ENCODE assay signal across 1 cellular context in the genomic region with DNA sequence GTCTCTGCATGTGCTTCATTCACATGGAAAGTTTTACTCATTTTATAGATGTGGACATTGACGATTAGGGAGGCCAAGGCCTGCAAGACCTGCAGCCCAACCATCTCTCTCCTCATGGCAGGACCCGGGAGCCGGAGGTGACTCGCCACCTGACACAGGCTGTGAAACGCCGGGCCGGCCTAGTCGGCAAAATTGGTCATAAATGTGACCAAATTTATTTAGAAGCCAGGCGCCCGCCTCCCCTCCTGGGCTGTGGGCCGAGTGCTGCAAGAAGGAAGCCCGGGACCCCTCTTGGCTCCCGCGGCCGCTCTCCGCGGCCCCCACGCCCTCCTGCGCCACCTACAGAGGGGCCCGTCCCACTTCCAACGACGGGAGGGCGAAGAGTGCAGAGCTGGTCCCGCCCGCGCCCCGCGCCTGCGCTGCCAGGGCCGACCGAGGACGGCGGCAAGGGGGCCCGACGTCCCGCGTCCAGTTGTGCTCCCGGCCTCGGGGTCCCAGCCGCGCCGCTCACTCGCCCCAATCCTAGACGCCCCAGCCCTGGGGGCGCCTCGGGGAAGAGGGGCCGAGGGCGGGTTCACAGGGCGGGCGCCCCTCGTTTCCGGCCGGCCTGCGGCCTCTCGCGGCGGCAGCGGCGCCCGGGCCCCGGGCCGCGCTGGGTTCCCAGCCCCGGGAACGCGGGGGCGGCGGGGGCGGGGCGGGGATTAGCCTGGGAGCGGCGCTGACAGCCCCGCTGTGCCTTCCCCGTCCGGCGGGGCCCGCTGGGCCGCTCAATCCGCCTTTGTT.
TF ChIP-seq lines count a peak whose summit lies in the region.

No MANE protein-coding gene starts in this region.

TF ChIP-seq in K562, 482 proteins besides CTCF, POLR2A, EP300 and RAD21 (continued from another document):
- TF ChIP-seq, protein P1, sequence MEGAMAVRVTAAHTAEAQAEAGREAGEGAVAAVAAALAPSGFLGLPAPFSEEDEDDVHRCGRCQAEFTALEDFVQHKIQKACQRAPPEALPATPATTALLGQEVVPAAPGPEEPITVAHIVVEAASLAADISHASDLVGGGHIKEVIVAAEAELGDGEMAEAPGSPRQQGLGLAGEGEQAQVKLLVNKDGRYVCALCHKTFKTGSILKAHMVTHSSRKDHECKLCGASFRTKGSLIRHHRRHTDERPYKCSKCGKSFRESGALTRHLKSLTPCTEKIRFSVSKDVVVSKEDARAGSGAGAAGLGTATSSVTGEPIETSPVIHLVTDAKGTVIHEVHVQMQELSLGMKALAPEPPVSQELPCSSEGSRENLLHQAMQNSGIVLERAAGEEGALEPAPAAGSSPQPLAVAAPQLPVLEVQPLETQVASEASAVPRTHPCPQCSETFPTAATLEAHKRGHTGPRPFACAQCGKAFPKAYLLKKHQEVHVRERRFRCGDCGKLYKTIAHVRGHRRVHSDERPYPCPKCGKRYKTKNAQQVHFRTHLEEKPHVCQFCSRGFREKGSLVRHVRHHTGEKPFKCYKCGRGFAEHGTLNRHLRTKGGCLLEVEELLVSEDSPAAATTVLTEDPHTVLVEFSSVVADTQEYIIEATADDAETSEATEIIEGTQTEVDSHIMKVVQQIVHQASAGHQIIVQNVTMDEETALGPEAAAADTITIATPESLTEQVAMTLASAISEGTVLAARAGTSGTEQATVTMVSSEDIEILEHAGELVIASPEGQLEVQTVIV (CRISPR knock-in tag; IDR thresholded peaks at IDR 0.05; ENCODE audit: borderline replicate concordance), result no peak
- TF ChIP-seq, protein P2, sequence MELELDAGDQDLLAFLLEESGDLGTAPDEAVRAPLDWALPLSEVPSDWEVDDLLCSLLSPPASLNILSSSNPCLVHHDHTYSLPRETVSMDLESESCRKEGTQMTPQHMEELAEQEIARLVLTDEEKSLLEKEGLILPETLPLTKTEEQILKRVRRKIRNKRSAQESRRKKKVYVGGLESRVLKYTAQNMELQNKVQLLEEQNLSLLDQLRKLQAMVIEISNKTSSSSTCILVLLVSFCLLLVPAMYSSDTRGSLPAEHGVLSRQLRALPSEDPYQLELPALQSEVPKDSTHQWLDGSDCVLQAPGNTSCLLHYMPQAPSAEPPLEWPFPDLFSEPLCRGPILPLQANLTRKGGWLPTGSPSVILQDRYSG (tag; conservative IDR thresholded peaks at IDR 0.05; ENCODE audit: low read depth), result no peak
- no peak for TF ChIP-seq FOXK1 (CRISPR knock-in tag; IDR thresholded peaks at IDR 0.05; ENCODE audit: borderline replicate concordance)
- TF ChIP-seq GATAD2A (IDR thresholded peaks at IDR 0.05), result no peak
- TF ChIP-seq KLF16 (IDR thresholded peaks at IDR 0.05), result no peak
- TF ChIP-seq SIRT6 (IDR thresholded peaks at IDR 0.05; ENCODE audit: low read depth, low read length), result no peak
- TF ChIP-seq, protein P3, sequence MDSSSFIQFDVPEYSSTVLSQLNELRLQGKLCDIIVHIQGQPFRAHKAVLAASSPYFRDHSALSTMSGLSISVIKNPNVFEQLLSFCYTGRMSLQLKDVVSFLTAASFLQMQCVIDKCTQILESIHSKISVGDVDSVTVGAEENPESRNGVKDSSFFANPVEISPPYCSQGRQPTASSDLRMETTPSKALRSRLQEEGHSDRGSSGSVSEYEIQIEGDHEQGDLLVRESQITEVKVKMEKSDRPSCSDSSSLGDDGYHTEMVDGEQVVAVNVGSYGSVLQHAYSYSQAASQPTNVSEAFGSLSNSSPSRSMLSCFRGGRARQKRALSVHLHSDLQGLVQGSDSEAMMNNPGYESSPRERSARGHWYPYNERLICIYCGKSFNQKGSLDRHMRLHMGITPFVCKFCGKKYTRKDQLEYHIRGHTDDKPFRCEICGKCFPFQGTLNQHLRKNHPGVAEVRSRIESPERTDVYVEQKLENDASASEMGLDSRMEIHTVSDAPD (CRISPR knock-in tag; IDR thresholded peaks at IDR 0.05), result no peak
- TF ChIP-seq EZH2 (IDR thresholded peaks at IDR 0.05; ENCODE audit: borderline replicate concordance, low read depth, low read length), result no peak
- TF ChIP-seq ARID2 (IDR thresholded peaks at IDR 0.05), result no peak
- TF ChIP-seq ESRRB (CRISPR knock-in tag; IDR thresholded peaks at IDR 0.05; ENCODE audit: borderline replicate concordance), result no peak
- TF ChIP-seq NR1H2 (CRISPR knock-in tag; IDR thresholded peaks at IDR 0.05), result no peak
- TF ChIP-seq, protein P4, sequence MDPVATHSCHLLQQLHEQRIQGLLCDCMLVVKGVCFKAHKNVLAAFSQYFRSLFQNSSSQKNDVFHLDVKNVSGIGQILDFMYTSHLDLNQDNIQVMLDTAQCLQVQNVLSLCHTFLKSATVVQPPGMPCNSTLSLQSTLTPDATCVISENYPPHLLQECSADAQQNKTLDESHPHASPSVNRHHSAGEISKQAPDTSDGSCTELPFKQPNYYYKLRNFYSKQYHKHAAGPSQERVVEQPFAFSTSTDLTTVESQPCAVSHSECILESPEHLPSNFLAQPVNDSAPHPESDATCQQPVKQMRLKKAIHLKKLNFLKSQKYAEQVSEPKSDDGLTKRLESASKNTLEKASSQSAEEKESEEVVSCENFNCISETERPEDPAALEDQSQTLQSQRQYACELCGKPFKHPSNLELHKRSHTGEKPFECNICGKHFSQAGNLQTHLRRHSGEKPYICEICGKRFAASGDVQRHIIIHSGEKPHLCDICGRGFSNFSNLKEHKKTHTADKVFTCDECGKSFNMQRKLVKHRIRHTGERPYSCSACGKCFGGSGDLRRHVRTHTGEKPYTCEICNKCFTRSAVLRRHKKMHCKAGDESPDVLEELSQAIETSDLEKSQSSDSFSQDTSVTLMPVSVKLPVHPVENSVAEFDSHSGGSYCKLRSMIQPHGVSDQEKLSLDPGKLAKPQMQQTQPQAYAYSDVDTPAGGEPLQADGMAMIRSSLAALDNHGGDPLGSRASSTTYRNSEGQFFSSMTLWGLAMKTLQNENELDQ (CRISPR knock-in tag; IDR thresholded peaks at IDR 0.05; ENCODE audit: borderline replicate concordance), result no peak
- no peak for TF ChIP-seq OTX1 (CRISPR knock-in tag; IDR thresholded peaks at IDR 0.05)
- TF ChIP-seq, protein P5, sequence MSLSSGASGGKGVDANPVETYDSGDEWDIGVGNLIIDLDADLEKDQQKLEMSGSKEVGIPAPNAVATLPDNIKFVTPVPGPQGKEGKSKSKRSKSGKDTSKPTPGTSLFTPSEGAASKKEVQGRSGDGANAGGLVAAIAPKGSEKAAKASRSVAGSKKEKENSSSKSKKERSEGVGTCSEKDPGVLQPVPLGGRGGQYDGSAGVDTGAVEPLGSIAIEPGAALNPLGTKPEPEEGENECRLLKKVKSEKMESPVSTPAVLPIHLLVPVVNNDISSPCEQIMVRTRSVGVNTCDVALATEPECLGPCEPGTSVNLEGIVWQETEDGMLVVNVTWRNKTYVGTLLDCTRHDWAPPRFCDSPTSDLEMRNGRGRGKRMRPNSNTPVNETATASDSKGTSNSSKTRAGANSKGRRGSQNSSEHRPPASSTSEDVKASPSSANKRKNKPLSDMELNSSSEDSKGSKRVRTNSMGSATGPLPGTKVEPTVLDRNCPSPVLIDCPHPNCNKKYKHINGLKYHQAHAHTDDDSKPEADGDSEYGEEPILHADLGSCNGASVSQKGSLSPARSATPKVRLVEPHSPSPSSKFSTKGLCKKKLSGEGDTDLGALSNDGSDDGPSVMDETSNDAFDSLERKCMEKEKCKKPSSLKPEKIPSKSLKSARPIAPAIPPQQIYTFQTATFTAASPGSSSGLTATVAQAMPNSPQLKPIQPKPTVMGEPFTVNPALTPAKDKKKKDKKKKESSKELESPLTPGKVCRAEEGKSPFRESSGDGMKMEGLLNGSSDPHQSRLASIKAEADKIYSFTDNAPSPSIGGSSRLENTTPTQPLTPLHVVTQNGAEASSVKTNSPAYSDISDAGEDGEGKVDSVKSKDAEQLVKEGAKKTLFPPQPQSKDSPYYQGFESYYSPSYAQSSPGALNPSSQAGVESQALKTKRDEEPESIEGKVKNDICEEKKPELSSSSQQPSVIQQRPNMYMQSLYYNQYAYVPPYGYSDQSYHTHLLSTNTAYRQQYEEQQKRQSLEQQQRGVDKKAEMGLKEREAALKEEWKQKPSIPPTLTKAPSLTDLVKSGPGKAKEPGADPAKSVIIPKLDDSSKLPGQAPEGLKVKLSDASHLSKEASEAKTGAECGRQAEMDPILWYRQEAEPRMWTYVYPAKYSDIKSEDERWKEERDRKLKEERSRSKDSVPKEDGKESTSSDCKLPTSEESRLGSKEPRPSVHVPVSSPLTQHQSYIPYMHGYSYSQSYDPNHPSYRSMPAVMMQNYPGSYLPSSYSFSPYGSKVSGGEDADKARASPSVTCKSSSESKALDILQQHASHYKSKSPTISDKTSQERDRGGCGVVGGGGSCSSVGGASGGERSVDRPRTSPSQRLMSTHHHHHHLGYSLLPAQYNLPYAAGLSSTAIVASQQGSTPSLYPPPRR (CRISPR knock-in tag; IDR thresholded peaks at IDR 0.05; ENCODE audit: borderline replicate concordance), result no peak
- TF ChIP-seq TCF7 (IDR thresholded peaks at IDR 0.05; ENCODE audit: borderline replicate concordance), result no peak
- TF ChIP-seq SP2 (IDR thresholded peaks at IDR 0.05; ENCODE audit: extremely low read depth, low read depth, low read length, poor library complexity, severe bottlenecking), result no peak
- no peak for TF ChIP-seq CHD2 (IDR thresholded peaks at IDR 0.05; ENCODE audit: low read depth, low read length)
- no peak for TF ChIP-seq ZNF668 (CRISPR knock-in tag; IDR thresholded peaks at IDR 0.05)
- TF ChIP-seq, protein P6, sequence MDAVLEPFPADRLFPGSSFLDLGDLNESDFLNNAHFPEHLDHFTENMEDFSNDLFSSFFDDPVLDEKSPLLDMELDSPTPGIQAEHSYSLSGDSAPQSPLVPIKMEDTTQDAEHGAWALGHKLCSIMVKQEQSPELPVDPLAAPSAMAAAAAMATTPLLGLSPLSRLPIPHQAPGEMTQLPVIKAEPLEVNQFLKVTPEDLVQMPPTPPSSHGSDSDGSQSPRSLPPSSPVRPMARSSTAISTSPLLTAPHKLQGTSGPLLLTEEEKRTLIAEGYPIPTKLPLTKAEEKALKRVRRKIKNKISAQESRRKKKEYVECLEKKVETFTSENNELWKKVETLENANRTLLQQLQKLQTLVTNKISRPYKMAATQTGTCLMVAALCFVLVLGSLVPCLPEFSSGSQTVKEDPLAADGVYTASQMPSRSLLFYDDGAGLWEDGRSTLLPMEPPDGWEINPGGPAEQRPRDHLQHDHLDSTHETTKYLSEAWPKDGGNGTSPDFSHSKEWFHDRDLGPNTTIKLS (IDR thresholded peaks at IDR 0.05; ENCODE audit: borderline replicate concordance, low read depth), result no peak
- no peak for TF ChIP-seq ESRRA (IDR thresholded peaks at IDR 0.05; ENCODE audit: borderline replicate concordance, low read depth)
- no peak for TF ChIP-seq ZNF436 (CRISPR knock-in tag; IDR thresholded peaks at IDR 0.05)
